8 cellular contexts compared by ENCODE assay signal in genomic region chr13:51814825-51815650, GRCh38. TPM values are rescaled to one million over a fixed set of nuclear protein-coding genes. Genes with fewer than 3 reads are reported as not detected.
A peak's percentile ranks its signal among the peaks of the same experiment; 100 is the strongest.
DNase-seq lines count a peak whose midpoint lies in the region; ATAC-seq and TF ChIP-seq lines count a peak whose summit lies in the region.

No MANE protein-coding gene starts in this region.

- H3K27me3 ChIP-seq in BE2C = no peaks in the 10 kb centered on the region
- no peaks in the 10 kb centered on the region for H3K27me3 ChIP-seq in lower lobe of right lung (ENCODE audit: low read depth)

- peak; percentile 91 for TF ChIP-seq CTCF in BE2C (IDR thresholded peaks at IDR 0.05; ENCODE audit: low read depth, low read length)
- peak; percentile 70 for TF ChIP-seq CTCF in coronary artery (IDR thresholded peaks at IDR 0.05)
- TF ChIP-seq CTCF in lower lobe of right lung (IDR thresholded peaks at IDR 0.05) = peak; percentile 86

- no peaks in the 10 kb centered on the region for H3K36me3 ChIP-seq in BE2C
- no peaks in the 10 kb centered on the region for H3K36me3 ChIP-seq in lower lobe of right lung

- DNase-seq in BE2C = peak; percentile 69
- peak; percentile 68 for DNase-seq in NCI-H2107 treated with DMSO at 0.1 percent for 48 hours (lab: John Stamatoyannopoulos, UW; ENCODE audit: unreplicated experiment)
- peak; percentile 13 to 55 (median 31) for DNase-seq in activated CD4-positive, CD25-positive, alpha-beta regulatory T cell (lab: John Stamatoyannopoulos, UW)
- no peak for DNase-seq in coronary artery (ENCODE audit: low spot score)
- no peak for DNase-seq in lower lobe of right lung
- DNase-seq in stimulated activated CD8-positive, alpha-beta memory T cell treated with anti-CD3 and anti-CD28 coated beads, Interleukin-15, amount 100 ng/mL, for 1 hour (ENCODE audit: low read depth) = peak; percentile 67

- intact Hi-C loops in lower lobe of right lung (cut with DNase I) = no loop called here

- peak overlapping the region; percentile 26 for H3K4me3 ChIP-seq in BE2C (ENCODE audit: low read depth, low read length)
- peak overlapping the region; percentile 66 for H3K4me3 ChIP-seq in coronary artery
- H3K4me3 ChIP-seq in lower lobe of right lung = peak overlapping the region; percentile 38

- ATAC-seq in GM18867 (IDR thresholded peaks at IDR 0.05; ENCODE audit: unreplicated experiment) = peak; percentile 94
- peak; percentile 76 for ATAC-seq in HG03025 (IDR thresholded peaks at IDR 0.05; ENCODE audit: low FRiP score, unreplicated experiment)
- peak; percentile 82 to 93 for ATAC-seq in lower lobe of right lung

- H3K27ac ChIP-seq in coronary artery = no peak overlapping the region
- no peak overlapping the region for H3K27ac ChIP-seq in lower lobe of right lung

- no peaks in the 10 kb centered on the region for H3K9me3 ChIP-seq in BE2C
- H3K9me3 ChIP-seq in lower lobe of right lung = no peaks in the 10 kb centered on the region

- H3K4me1 ChIP-seq in BE2C = no peaks in the 10 kb centered on the region; the same call in 1 of the 2 replicates
- H3K4me1 ChIP-seq in lower lobe of right lung = peaks cover 13% of the 10 kb centered on the region

RNA-seq across cellular contexts. Expression of gene DHRS12, which starts 11.1 kb away (rescaled TPM):
- 11.0 TPM for polyA plus RNA-seq in BE2C (2012; ENCODE audit: insufficient read depth, insufficient read length, low read depth)
- 13.4 TPM for total RNA-seq in lower lobe of right lung

RNA-seq across cellular contexts. Expression of gene TMEM272, which starts 29.9 kb away (rescaled TPM):
- not detected for polyA plus RNA-seq in BE2C (2012; ENCODE audit: insufficient read depth, insufficient read length, low read depth)
- total RNA-seq in lower lobe of right lung = 0.09 TPM

RNA-seq across cellular contexts. Expression of gene CCDC70, which starts 46.7 kb away (rescaled TPM):
- polyA plus RNA-seq in BE2C (2012; ENCODE audit: insufficient read depth, insufficient read length, low read depth) = not detected
- not detected for total RNA-seq in lower lobe of right lung

Comparison
In these comparisons a context has a peak if more than half of its experiments do, and no peak if none do; other contexts are left out.
1. DNase-seq: peak in BE2C (single experiment), NCI-H2107 treated with DMSO at 0.1 percent for 48 hours (single experiment), activated CD4-positive, CD25-positive, alpha-beta regulatory T cell (4 of 4) and stimulated activated CD8-positive, alpha-beta memory T cell treated with anti-CD3 and anti-CD28 coated beads, Interleukin-15, amount 100 ng/mL, for 1 hour (single experiment); none in coronary artery (single experiment) and lower lobe of right lung (single experiment).
2. Peak in every context shown above with its lines, with median percentiles within 50 percentile points of each other: H3K4me3 ChIP-seq, CTCF ChIP-seq and ATAC-seq.